Comparison of ENCODE assay signal across 8 cellular contexts in genomic region chr2:8525582-8526402, GRCh38.
DNase-seq lines count a peak whose midpoint lies in the region; ATAC-seq and TF ChIP-seq lines count a peak whose summit lies in the region.

No MANE protein-coding gene starts in this region.

- peak overlapping the region; percentile 63 to 87 (median 69) for H3K27ac Mint-ChIP-seq in nephron

- no peaks in the 10 kb centered on the region for H3K27me3 ChIP-seq in Karpas-422 (ENCODE audit: low read length)

- TF ChIP-seq CTCF in GM12872 (IDR thresholded peaks at IDR 0.05; ENCODE audit: insufficient read depth, low read depth, low read length) = peak; percentile 72
- TF ChIP-seq CTCF in RWPE1 (conservative IDR thresholded peaks at IDR 0.05; ENCODE audit: low read depth) = no peak
- no peak for TF ChIP-seq CTCF in fibroblast of mammary gland (conservative IDR thresholded peaks at IDR 0.05; ENCODE audit: control insufficient read depth, insufficient read depth, low read depth, low read length)
- peak in 1 of 3 experiments; percentile 39 for TF ChIP-seq CTCF in nephron (IDR thresholded peaks at IDR 0.05; ENCODE audit: unreplicated experiment in 3 of 3)

- no peaks in the 10 kb centered on the region for H3K9me3 ChIP-seq in Karpas-422 (ENCODE audit: low read length)

- peak overlapping the region; percentile 39; the same call in 1 of the 2 replicates for H3K9ac ChIP-seq in Karpas-422 (ENCODE audit: low read length)

- peaks cover 34% of the 10 kb centered on the region for H3K4me1 ChIP-seq in Karpas-422 (ENCODE audit: low read length)

- CTCF ChIA-PET in RWPE1 (lab: Yijun Ruan, JAX) = interaction anchor here (0.5 to 1.3 kb wide), 3 partner anchors 9 to 256 kb away, joined by 3 to 4 read pairs (median 3); no protein-coding TSS in a partner anchor

- POLR2A ChIA-PET in RWPE1 (lab: Yijun Ruan, JAX; ENCODE audit: low non-redundant PET) = no interaction called here

- H3K27ac ChIP-seq in Karpas-422 (ENCODE audit: low read length) (no peak overlapping the region), RWPE1 (no peak overlapping the region)

- no peak overlapping the region for H3K4me3 Mint-ChIP-seq in nephron

- H3K4me1 Mint-ChIP-seq in nephron = peaks cover 10% of the 10 kb centered on the region

- H3K9me2 ChIP-seq in Karpas-422 (replicated peaks; ENCODE audit: insufficient read depth, low read length) = no peaks in the 10 kb centered on the region

- H3K79me2 ChIP-seq in Karpas-422 (ENCODE audit: low read length) = no peaks in the 10 kb centered on the region

- peak; percentile 70 for ATAC-seq in GM21786 (IDR thresholded peaks at IDR 0.05; ENCODE audit: unreplicated experiment)

- no peaks in the 10 kb centered on the region for H3K36me3 Mint-ChIP-seq in nephron (ENCODE audit: low read depth)

- peaks cover 19% of the 10 kb centered on the region for H3K27me3 Mint-ChIP-seq in nephron (ENCODE audit: low read depth)

- H3K4me2 ChIP-seq in Karpas-422 (ENCODE audit: low read depth, low read length, poor library complexity, severe bottlenecking) = peak overlapping the region; percentile 56

- H3K9me3 Mint-ChIP-seq in nephron = peaks cover 2% of the 10 kb centered on the region

- H3K4me3 ChIP-seq in Karpas-422 (ENCODE audit: low read length) (peak overlapping the region; percentile 19; the same call in 1 of the 2 replicates), fibroblast of mammary gland (ENCODE audit: control insufficient read depth, low read depth, low read length) (no peak overlapping the region)

- no peaks in the 10 kb centered on the region for H4K20me1 ChIP-seq in Karpas-422 (ENCODE audit: insufficient read depth, low read depth, low read length)

- DNase-seq in Karpas-422 (peak; percentile 76), RWPE1 (ENCODE audit: low spot score) (peak; percentile 16), fibroblast of mammary gland (ENCODE audit: low read depth) (peak; percentile 26), NCI-H226 (no peak), ecto neural progenitor cell (ENCODE audit: low spot score) (no peak)

- H3K36me3 ChIP-seq in Karpas-422 (ENCODE audit: insufficient read depth, low read length) = no peaks in the 10 kb centered on the region

- peak overlapping the region; percentile 48; the same call in 1 of the 2 replicates for H2AFZ ChIP-seq in Karpas-422 (ENCODE audit: low read length)

Comparison
In these comparisons a context has a peak if more than half of its experiments do, and no peak if none do; other contexts are left out.
1. DNase-seq: peak in Karpas-422 (single experiment), RWPE1 (single experiment) and fibroblast of mammary gland (single experiment); none in NCI-H226 (single experiment) and ecto neural progenitor cell (single experiment).